8 cellular contexts compared by ENCODE assay signal in genomic region chr11:17991799-17992433, GRCh38. TPM values are rescaled to one million over a fixed set of nuclear protein-coding genes. Genes with fewer than 3 reads are reported as not detected.
DNase-seq lines count a peak whose midpoint lies in the region; ATAC-seq, FAIRE-seq and TF ChIP-seq lines count a peak whose summit lies in the region.

No MANE protein-coding gene starts in this region.

- H3K9me3 ChIP-seq in aorta (ENCODE audit: control insufficient read depth, low read length) = no peaks in the 10 kb centered on the region

- FAIRE-seq in TTC549 (lab: Jason Lieb, UNC) = peak; percentile 86

- H3K36me3 ChIP-seq in aorta (ENCODE audit: control insufficient read depth in 1 of 2, insufficient read depth in 2 of 2, low read length in 1 of 2) = peaks cover 2 to 3% of the 10 kb centered on the region in 2 donors

- in situ Hi-C loops in ACHN (cut with HindIII; ENCODE audit: low pct_ligation_motif_present, low pct_unique_long_range_greater_than_20kb, low sequenced_read_pairs) = no loop called here

- peaks cover 0 to 13% of the 10 kb centered on the region in 2 donors for H3K4me1 Mint-ChIP-seq in effector memory CD8-positive, alpha-beta T cell (ENCODE audit: low read depth in 2 of 2)

- H3K9me3 Mint-ChIP-seq in effector memory CD8-positive, alpha-beta T cell = no peaks in the 10 kb centered on the region

- no peaks in the 10 kb centered on the region for H3K27me3 ChIP-seq in aorta (ENCODE audit: control insufficient read depth in 1 of 2, insufficient read depth in 2 of 2, low read length in 1 of 2)

- no peaks in the 10 kb centered on the region for H3K27me3 Mint-ChIP-seq in effector memory CD8-positive, alpha-beta T cell

- ATAC-seq in HG02588 (IDR thresholded peaks at IDR 0.05; ENCODE audit: unreplicated experiment) (peak; percentile 76), aorta (ENCODE audit: low FRiP score) (peak; percentile 68)
- peak; percentile 78 for ATAC-seq in effector memory CD8-positive, alpha-beta T cell (replicated peaks)

- H3K4me3 ChIP-seq in aorta (ENCODE audit: low read length in 2 of 2) = no peak overlapping the region

- H3K27ac ChIP-seq in aorta (ENCODE audit: low read depth in 1 of 2, low read length in 2 of 2) = no peak overlapping the region

- H3K4me1 ChIP-seq in aorta (ENCODE audit: control insufficient read depth in 1 of 2, insufficient read depth in 2 of 2, low read length in 2 of 2) = peaks cover 0 to 4% of the 10 kb centered on the region in 2 donors

- H3K36me3 Mint-ChIP-seq in effector memory CD8-positive, alpha-beta T cell (ENCODE audit: insufficient read depth) = peaks cover 33% of the 10 kb centered on the region

- H3K4me3 Mint-ChIP-seq in effector memory CD8-positive, alpha-beta T cell = no peak overlapping the region

- intact Hi-C loops in aorta (cut with DNase I) = loop anchor here in 1 of 2 donors (5.0 kb wide), 1 partner anchor 115 kb away; the partner anchor contains the start of gene SAAL1

- DNase-seq in ACHN (peak; percentile 52), NCI-H146 (lab: John Stamatoyannopoulos, UW) (peak; percentile 63), midbrain (lab: John Stamatoyannopoulos, UW) (peak; percentile 35), aorta (no peak)
- peak; percentile 28 to 34 (median 30) for DNase-seq in effector memory CD8-positive, alpha-beta T cell

- H3K27ac Mint-ChIP-seq in effector memory CD8-positive, alpha-beta T cell = peak overlapping the region in 1 of 2 donors; percentile 12

- WGBS in aorta, 2 donors = 26 to 28% methylated on average over 4 of the region's 4 CpGs

- TF ChIP-seq CTCF in GM12872 (IDR thresholded peaks at IDR 0.05; ENCODE audit: insufficient read depth, low read depth, low read length) = peak; percentile 77

RNA-seq across cellular contexts. Expression of gene SERGEF, which starts 20.9 kb away (rescaled TPM):
- total RNA-seq in aorta = 10 to 100 TPM; 43.1 to 48.3 TPM
- 100 to 1,000 TPM in 1 of 2 donors, 10 to 100 TPM in 1; 97.3 to 137 TPM for polyA plus RNA-seq in aorta

RNA-seq across cellular contexts. Expression of gene TPH1, which starts 54.2 kb away (rescaled TPM):
- 10 to 100 TPM; 14.9 to 20.0 TPM for total RNA-seq in aorta
- polyA plus RNA-seq in aorta = 10 to 100 TPM in 1 of 2 donors, 1 to 10 TPM in 1; 5.2 to 22.7 TPM

Comparison
In these comparisons a context has a peak if more than half of its experiments do, and no peak if none do; other contexts are left out.
1. DNase-seq: peak in ACHN (single experiment), NCI-H146 (single experiment), effector memory CD8-positive, alpha-beta T cell (3 of 3) and midbrain (single experiment); none in aorta (0 of 2).
2. Peak in every context shown above with its lines, with median percentiles within 50 percentile points of each other: ATAC-seq.